Comparison of ENCODE assay signal across 30 cellular contexts in the genomic region with DNA sequence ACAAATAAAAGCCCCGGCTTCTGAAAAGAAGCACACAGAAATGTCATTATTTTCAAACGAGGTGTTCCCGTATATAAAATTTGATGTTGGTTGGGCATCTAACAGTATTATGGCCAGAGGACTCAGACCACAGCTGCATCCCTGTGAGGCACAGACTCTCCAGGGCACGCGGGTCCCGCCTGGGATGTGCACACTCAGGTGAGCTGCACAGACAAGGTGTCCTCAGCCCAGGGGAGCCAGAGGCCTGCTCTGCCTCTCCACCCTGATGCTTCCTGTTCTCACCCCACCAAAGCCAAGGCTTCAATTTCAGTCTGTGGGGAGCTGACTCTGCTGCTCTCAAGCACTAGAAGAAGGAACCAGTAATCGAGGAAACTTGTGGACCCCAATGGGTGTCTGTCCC. TPM values are rescaled to one million over a fixed set of nuclear protein-coding genes. Genes with fewer than 3 reads are reported as not detected.
"Had no signal": no experiment of that assay in that cellular context is flagged by ENCODE, and none has a peak within 500 bp of the region (broad histone marks: within the 10 kb centered on the region; RNA-seq: fewer than 3 reads in every experiment).

No MANE protein-coding gene starts in this region.

- FAIRE-seq: colon, endometrium, endothelial cell of umbilical vein, frontal cortex had no signal

- ATAC-seq: effector memory CD8-positive, alpha-beta T cell; esophagus mucosa; foreskin keratinocyte; gastrocnemius medialis; gastroesophageal sphincter; heart left ventricle had no signal

- H3K4me3 ChIP-seq: colonic mucosa, coronary artery, dorsolateral prefrontal cortex, esophagus muscularis mucosa, esophagus squamous epithelium, gastrocnemius medialis, gastroesophageal sphincter, heart left ventricle had no signal

- H3K9me3 ChIP-seq: colonic mucosa, gastrocnemius medialis had no signal

- DNase-seq: colonic mucosa; cortex of kidney; dermis blood vessel endothelial cell; dorsolateral prefrontal cortex; effector CD4-positive, alpha-beta T cell; effector CD8-positive, alpha-beta T cell; effector memory CD4-positive, alpha-beta T cell; effector memory CD8-positive, alpha-beta T cell; endodermal cell; erythroblast; esophagus squamous epithelium; foreskin fibroblast; foreskin keratinocyte; foreskin melanocyte; gastrocnemius medialis; glutamatergic neuron; head of caudate nucleus; heart left ventricle had no signal

- H3K36me3 ChIP-seq: colonic mucosa, esophagus muscularis mucosa, esophagus squamous epithelium, gastrocnemius medialis, gastroesophageal sphincter, heart left ventricle had no signal

- H3K27ac ChIP-seq: colonic mucosa, coronary artery, dorsolateral prefrontal cortex, epithelial cell of prostate, esophagus muscularis mucosa, foreskin keratinocyte, gastrocnemius medialis, gastroesophageal sphincter, heart left ventricle had no signal

- H3K4me1 ChIP-seq: colonic mucosa, foreskin keratinocyte, gastrocnemius medialis had no signal

RNA-seq across cellular contexts. Expression of a gene that starts 1.7 kb away (rescaled TPM):
- total RNA-seq: dermis microvascular lymphatic vessel endothelial cell, endothelial cell of umbilical vein had no signal

RNA-seq across cellular contexts. Expression of a gene that starts 39.9 kb away (rescaled TPM):
- total RNA-seq: colonic mucosa, dermis blood vessel endothelial cell, dermis microvascular lymphatic vessel endothelial cell, endodermal cell, endothelial cell of umbilical vein, epithelial cell of proximal tubule, esophagus mucosa, glomerular endothelial cell had no signal
- polyA plus RNA-seq: endothelial cell of umbilical vein, foreskin keratinocyte had no signal
